8 cellular contexts compared by ENCODE assay signal in the genomic region with DNA sequence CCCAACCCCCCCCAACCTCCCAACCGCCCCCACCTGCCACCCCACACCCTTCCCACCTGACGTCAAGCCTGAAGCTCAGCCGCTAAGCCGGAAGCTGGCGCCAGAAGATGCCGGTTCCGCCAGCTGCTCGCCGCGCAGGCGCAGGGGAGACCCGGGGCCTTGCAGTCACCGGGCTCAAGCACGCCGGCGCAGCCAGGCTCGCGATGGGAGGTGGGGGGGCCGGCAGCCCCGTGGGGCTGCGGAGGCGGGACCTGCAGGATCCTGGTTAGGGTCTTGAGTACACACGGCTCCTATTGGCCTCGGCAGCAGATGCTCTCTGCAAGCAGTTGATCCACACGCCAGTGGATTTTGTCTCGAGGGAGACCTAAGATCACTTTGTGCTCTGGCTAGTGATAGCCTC.
DNase-seq lines count a peak whose midpoint lies in the region; ATAC-seq lines count a peak whose summit lies in the region.

A gene (minus strand): TSS at position 109 of the 400 bp plus-strand sequence. CDS start 4,268 bp downstream, outside the sequence.

- peak; percentile 81 for DNase-seq in CMK (ENCODE audit: low read depth)
- DNase-seq in HS-27A (ENCODE audit: low read depth) = peak; percentile 51
- peak; percentile 54 for DNase-seq in NK-92 (lab: John Stamatoyannopoulos, UW; ENCODE audit: unreplicated experiment)
- peak; percentile 92 for DNase-seq in activated CD8-positive, alpha-beta memory T cell treated with anti-CD3 and anti-CD28 coated beads for 24 hours
- peak; percentile 87 to 91 (median 90) for DNase-seq in effector memory CD8-positive, alpha-beta T cell
- peak; percentile 87 to 89 for DNase-seq in memory B cell (ENCODE audit: low spot score in 2 of 2)
- peak; percentile 84 for DNase-seq in stimulated activated CD8-positive, alpha-beta memory T cell treated with anti-CD3 and anti-CD28 coated beads, Interleukin-12 subunit alpha, Interleukin-12 subunit beta, amount 100 ng/mL, for 1 hour (ENCODE audit: low read depth)

- H3K9me3 Mint-ChIP-seq in effector memory CD8-positive, alpha-beta T cell = no peaks in the 10 kb centered on the region
- no peaks in the 10 kb centered on the region for H3K9me3 Mint-ChIP-seq in memory B cell

- H3K27me3 Mint-ChIP-seq in effector memory CD8-positive, alpha-beta T cell = no peaks in the 10 kb centered on the region
- no peaks in the 10 kb centered on the region for H3K27me3 Mint-ChIP-seq in memory B cell

- peak within 1 kb of the TSS; percentile 69 to 82 for H3K27ac Mint-ChIP-seq in effector memory CD8-positive, alpha-beta T cell
- peak within 1 kb of the TSS; percentile 91 for H3K27ac Mint-ChIP-seq in memory B cell

- H3K36me3 Mint-ChIP-seq in effector memory CD8-positive, alpha-beta T cell (ENCODE audit: insufficient read depth) = peaks cover 39% of the 10 kb centered on the region
- peaks cover 10% of the 10 kb centered on the region for H3K36me3 Mint-ChIP-seq in memory B cell

- ATAC-seq in GM19468 (IDR thresholded peaks at IDR 0.05; ENCODE audit: extremely low read depth, unreplicated experiment) = peak; percentile 72
- ATAC-seq in effector memory CD8-positive, alpha-beta T cell (replicated peaks) = peak; percentile 71
- peak; percentile 72 for ATAC-seq in memory B cell (ENCODE audit: low read depth)

- peak within 1 kb of the TSS; percentile 99 for H3K4me3 Mint-ChIP-seq in effector memory CD8-positive, alpha-beta T cell
- H3K4me3 Mint-ChIP-seq in memory B cell = peak within 1 kb of the TSS; percentile 97

- H3K4me1 Mint-ChIP-seq in effector memory CD8-positive, alpha-beta T cell (ENCODE audit: low read depth in 2 of 2) = peaks cover 21 to 47% of the 10 kb centered on the region in 2 donors
- H3K4me1 Mint-ChIP-seq in memory B cell = peaks cover 31% of the 10 kb centered on the region

Comparison
In these comparisons a context has a peak if more than half of its experiments do, and no peak if none do; other contexts are left out.
1. Peak in every context shown above with its lines: DNase-seq and ATAC-seq.